Comparison of ENCODE assay signal across 1 cellular context in the genomic region with DNA sequence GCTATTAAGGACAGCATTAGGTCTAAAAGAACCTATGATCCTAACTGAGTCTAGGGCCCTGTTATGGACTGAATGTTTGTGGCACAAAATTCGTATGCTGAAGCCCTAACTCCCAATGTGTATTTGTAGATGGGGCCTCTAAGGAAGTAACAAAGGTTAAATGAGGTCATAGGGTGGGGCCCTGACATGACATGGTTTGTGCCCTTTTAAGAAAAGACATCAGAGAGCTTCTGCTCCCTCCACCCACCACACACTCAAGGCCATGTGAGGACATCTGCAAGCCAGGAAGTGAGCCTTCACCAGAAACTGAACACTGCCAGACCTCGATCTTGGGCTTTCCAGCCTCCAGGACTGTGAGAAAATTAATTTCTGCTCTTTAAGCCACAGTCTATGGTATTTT.
A peak's percentile ranks its signal among the peaks of the same experiment; 100 is the strongest.
TF ChIP-seq lines count a peak whose summit lies in the region.

No MANE protein-coding gene starts in this region.

TF ChIP-seq in K562, 482 proteins besides CTCF, POLR2A, EP300 and RAD21 (continued from another document and continues in another):
- TF ChIP-seq, protein P1, sequence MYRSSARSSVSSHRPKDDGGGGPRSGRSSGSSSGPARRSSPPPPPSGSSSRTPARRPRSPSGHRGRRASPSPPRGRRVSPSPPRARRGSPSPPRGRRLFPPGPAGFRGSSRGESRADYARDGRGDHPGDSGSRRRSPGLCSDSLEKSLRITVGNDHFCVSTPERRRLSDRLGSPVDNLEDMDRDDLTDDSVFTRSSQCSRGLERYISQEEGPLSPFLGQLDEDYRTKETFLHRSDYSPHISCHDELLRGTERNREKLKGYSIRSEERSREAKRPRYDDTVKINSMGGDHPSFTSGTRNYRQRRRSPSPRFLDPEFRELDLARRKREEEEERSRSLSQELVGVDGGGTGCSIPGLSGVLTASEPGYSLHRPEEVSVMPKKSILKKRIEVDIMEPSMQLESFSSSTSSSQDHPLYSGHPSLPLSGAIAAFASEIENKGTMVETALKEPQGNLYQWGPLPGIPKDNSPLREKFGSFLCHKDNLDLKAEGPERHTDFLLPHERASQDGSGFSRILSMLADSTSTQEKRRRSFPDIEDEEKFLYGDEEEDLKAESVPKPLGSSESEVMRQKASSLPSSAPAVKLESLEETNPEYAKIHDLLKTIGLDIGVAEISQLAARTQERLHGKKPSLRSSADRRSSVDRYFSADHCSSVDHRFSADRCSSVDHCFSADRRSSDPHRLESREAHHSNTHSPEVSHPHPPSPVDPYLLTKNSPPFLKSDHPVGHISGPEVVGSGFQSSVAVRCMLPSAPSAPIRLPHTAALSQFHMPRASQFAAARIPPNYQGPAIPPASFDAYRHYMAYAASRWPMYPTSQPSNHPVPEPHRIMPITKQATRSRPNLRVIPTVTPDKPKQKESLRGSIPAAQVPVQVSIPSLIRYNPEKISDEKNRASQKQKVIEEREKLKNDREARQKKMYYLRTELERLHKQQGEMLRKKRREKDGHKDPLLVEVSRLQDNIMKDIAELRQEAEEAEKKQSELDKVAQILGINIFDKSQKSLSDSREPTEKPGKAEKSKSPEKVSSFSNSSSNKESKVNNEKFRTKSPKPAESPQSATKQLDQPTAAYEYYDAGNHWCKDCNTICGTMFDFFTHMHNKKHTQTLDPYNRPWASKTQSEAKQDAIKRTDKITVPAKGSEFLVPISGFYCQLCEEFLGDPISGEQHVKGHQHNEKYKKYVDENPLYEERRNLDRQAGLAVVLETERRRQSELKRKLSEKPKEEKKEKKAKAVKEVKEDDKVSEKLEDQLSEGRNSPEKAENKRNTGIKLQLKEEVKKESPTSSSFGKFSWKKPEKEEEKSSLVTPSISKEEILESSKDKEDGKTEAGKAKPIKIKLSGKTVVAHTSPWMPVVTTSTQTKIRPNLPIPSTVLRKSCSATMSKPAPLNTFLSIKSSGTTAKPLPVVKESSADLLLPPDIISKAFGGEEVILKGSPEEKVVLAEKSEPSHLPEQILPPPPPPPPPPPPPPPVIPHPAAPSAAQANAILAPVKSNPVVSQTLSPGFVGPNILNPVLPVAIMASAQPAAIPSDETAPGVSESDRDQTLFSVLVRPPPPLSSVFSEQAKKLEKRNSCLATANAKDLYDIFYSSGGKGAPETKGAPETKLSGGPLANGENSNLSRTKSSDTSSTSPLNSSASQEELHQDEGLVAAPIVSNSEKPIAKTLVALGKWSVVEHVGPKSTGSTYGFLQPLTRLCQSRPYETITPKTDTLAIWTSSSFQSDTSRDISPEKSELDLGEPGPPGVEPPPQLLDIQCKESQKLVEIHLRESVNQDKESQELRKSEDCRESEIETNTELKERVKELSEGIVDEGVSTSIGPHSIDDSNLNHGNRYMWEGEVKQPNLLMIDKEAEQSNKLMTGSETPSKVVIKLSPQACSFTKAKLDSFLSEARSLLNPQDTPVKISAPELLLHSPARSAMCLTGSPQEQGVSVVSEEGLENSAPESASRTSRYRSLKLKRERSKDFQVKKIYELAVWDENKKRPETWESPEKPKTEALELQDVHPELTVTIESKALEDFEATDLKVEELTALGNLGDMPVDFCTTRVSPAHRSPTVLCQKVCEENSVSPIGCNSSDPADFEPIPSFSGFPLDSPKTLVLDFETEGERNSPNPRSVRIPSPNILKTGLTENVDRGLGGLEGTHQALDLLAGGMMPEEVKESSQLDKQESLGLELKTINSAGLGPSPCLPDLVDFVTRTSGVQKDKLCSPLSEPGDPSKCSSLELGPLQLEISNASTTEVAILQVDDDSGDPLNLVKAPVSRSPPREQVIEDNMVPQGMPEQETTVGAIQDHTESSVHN (IDR thresholded peaks at IDR 0.05; ENCODE audit: borderline replicate concordance in 1 of 2, low read depth in 1 of 2): no peak
- TF ChIP-seq ZNF197 (CRISPR knock-in tag; IDR thresholded peaks at IDR 0.05; ENCODE audit: low read depth) (no peak), MTA3 (IDR thresholded peaks at IDR 0.05; ENCODE audit: borderline replicate concordance) (0 out of 2 replicates have a peak, but pooled peaks have one; percentile 53), ZNF717 (CRISPR knock-in tag; IDR thresholded peaks at IDR 0.05) (no peak), HDAC2 (IDR thresholded peaks at IDR 0.05) (no peak), KLF1 (tag; IDR thresholded peaks at IDR 0.05) (peak; percentile 52), SOX6 (IDR thresholded peaks at IDR 0.05) (peak; percentile 66), SUPT5H (IDR thresholded peaks at IDR 0.05) (no peak), TGIF2 (CRISPR knock-in tag; IDR thresholded peaks at IDR 0.05) (no peak), CHD1 (IDR thresholded peaks at IDR 0.05; ENCODE audit: low read length) (no peak), TRIM24 (IDR thresholded peaks at IDR 0.05) (peak in 1 of 2 experiments; percentile 56; a peak in 2 of 4 replicates), RBBP5 (IDR thresholded peaks at IDR 0.05; ENCODE audit: borderline replicate concordance, insufficient read depth, low read length, poor library complexity, severe bottlenecking) (peak; percentile 32), GTF2F1 (IDR thresholded peaks at IDR 0.05; ENCODE audit: low read depth, low read length) (no peak), ATF7 (IDR thresholded peaks at IDR 0.05) (peak; percentile 92), MED1 (CRISPR knock-in tag; IDR thresholded peaks at IDR 0.05; ENCODE audit: borderline replicate concordance) (no peak), DMBX1 (CRISPR knock-in tag; IDR thresholded peaks at IDR 0.05; ENCODE audit: borderline replicate concordance) (peak; percentile 70; the same call in 1 of the 2 replicates), TAF1 (IDR thresholded peaks at IDR 0.05; ENCODE audit: control insufficient read depth, extremely low read depth, insufficient read depth, low read length, severe bottlenecking) (peak; percentile 29), RB1 (IDR thresholded peaks at IDR 0.05; ENCODE audit: low read depth) (0 out of 2 replicates have a peak, but pooled peaks have one; percentile 16), CBX3 (IDR thresholded peaks at IDR 0.05; ENCODE audit: borderline replicate concordance in 1 of 2, low read length in 2 of 2) (peak in 1 of 2 experiments; percentile 68; a peak in 1 of 3 replicates), ZNF785 (CRISPR knock-in tag; IDR thresholded peaks at IDR 0.05) (no peak), ZNF79 (CRISPR knock-in tag; IDR thresholded peaks at IDR 0.05; ENCODE audit: low read depth) (no peak), CTBP1 (IDR thresholded peaks at IDR 0.05; ENCODE audit: borderline replicate concordance) (no peak; the same call in 1 of the 2 replicates), DPF2 (IDR thresholded peaks at IDR 0.05) (peak; percentile 52; the same call in 1 of the 2 replicates), NR1H2 (CRISPR knock-in tag; IDR thresholded peaks at IDR 0.05) (peak; percentile 52; the same call in 1 of the 2 replicates), RFX1 (IDR thresholded peaks at IDR 0.05) (no peak), CBFA2T3 (IDR thresholded peaks at IDR 0.05) (peak; percentile 33), ATF1 (CRISPR knock-in tag; IDR thresholded peaks at IDR 0.05) (no peak), ATF1 (tag; IDR thresholded peaks at IDR 0.05) (peak; percentile 73), SPI1 (IDR thresholded peaks at IDR 0.05; ENCODE audit: borderline replicate concordance, low read depth, low read length) (peak; percentile 47; the same call in 1 of the 2 replicates), CXXC5 (CRISPR knock-in tag; IDR thresholded peaks at IDR 0.05) (peak; percentile 52), RAD51 (IDR thresholded peaks at IDR 0.05; ENCODE audit: borderline replicate concordance, low read depth) (peak; percentile 24; the same call in 1 of the 2 replicates), ZNF778 (CRISPR knock-in tag; IDR thresholded peaks at IDR 0.05) (no peak), NCOA1 (IDR thresholded peaks at IDR 0.05; ENCODE audit: low read depth) (peak; percentile 74; the same call in 1 of the 2 replicates)
- TF ChIP-seq, protein P2, sequence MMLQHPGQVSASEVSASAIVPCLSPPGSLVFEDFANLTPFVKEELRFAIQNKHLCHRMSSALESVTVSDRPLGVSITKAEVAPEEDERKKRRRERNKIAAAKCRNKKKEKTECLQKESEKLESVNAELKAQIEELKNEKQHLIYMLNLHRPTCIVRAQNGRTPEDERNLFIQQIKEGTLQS (IDR thresholded peaks at IDR 0.05): peak; percentile 72
- TF ChIP-seq, protein P2 (CRISPR knock-in tag; conservative IDR thresholded peaks at IDR 0.05): no peak
- TF ChIP-seq, protein P3, sequence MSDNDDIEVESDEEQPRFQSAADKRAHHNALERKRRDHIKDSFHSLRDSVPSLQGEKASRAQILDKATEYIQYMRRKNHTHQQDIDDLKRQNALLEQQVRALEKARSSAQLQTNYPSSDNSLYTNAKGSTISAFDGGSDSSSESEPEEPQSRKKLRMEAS (CRISPR knock-in tag; IDR thresholded peaks at IDR 0.05): peak; percentile 41; the same call in 1 of the 2 replicates
- TF ChIP-seq, protein P4, sequence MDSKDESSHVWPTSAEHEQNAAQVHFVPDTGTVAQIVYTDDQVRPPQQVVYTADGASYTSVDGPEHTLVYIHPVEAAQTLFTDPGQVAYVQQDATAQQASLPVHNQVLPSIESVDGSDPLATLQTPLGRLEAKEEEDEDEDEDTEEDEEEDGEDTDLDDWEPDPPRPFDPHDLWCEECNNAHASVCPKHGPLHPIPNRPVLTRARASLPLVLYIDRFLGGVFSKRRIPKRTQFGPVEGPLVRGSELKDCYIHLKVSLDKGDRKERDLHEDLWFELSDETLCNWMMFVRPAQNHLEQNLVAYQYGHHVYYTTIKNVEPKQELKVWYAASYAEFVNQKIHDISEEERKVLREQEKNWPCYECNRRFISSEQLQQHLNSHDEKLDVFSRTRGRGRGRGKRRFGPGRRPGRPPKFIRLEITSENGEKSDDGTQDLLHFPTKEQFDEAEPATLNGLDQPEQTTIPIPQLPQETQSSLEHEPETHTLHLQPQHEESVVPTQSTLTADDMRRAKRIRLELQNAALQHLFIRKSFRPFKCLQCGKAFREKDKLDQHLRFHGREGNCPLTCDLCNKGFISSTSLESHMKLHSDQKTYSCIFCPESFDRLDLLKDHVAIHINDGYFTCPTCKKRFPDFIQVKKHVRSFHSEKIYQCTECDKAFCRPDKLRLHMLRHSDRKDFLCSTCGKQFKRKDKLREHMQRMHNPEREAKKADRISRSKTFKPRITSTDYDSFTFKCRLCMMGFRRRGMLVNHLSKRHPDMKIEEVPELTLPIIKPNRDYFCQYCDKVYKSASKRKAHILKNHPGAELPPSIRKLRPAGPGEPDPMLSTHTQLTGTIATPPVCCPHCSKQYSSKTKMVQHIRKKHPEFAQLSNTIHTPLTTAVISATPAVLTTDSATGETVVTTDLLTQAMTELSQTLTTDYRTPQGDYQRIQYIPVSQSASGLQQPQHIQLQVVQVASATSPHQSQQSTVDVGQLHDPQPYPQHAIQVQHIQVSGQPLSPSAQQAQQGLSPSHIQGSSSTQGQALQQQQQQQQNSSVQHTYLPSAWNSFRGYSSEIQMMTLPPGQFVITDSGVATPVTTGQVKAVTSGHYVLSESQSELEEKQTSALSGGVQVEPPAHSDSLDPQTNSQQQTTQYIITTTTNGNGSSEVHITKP (IDR thresholded peaks at IDR 0.05; ENCODE audit: partially characterized antibody): peak; percentile 12
